In the genomic region with DNA sequence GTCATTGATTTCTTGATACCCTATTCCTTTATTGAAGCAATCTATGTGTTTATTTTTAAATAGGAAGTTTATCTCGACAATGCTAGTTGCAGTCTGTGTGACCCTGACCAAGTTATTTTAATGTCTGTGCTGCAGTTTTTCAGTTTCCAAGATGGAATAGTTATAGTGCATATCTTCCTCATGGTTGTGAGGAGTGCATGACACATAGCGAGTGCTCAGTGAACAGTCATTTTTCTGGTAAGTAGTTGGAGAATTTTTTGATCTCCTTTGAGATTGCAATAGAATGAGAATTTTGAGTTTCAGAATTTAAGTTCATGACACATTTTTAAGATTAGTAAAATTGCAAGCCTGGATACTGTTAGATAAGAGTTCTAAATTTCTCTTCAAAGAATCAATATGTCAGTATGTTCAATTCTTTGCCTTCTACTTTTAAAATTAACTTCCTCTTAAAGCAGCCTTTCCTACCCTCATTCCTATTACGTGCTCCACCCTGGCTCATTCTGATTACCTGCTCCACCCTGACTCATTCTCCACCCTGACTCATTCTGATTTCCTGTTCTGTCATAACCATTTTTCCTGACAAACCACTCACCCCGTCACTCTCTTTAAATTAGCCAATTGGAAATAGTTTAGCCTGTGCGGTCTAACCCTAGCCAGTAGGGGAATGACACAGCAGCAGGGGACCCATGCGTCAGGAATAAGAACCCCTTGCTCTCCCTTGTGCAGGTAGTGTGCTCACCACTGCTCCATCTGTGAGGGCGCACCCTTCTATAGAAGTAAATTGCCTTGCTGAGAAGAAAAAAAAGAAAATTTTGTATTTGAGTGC, we compare ENCODE assay signal across 12 cellular contexts. TPM values are rescaled to one million over a fixed set of nuclear protein-coding genes. Genes with fewer than 3 reads are reported as not detected.
DNase-seq lines count a peak whose midpoint lies in the region; ATAC-seq lines count a peak whose summit lies in the region.
"Had no signal": no experiment of that assay in that cellular context is flagged by ENCODE, and none has a peak within 500 bp of the region (broad histone marks: within the 10 kb centered on the region; RNA-seq: fewer than 3 reads in every experiment).

No MANE protein-coding gene starts in this region.

- no peak overlapping the region for H3K27ac ChIP-seq in CD4-positive, alpha-beta memory T cell (ENCODE audit: low read depth, low read length)

- peaks cover 5 to 14% (median 11%) of the 10 kb centered on the region in 4 donors for H3K4me1 Mint-ChIP-seq in CD4-positive, alpha-beta memory T cell

- no peak for DNase-seq in CD4-positive, alpha-beta memory T cell
- peak; percentile 28 for DNase-seq in HS-5 (ENCODE audit: low read depth)
- peak; percentile 34 to 53 for DNase-seq in activated T-cell treated with anti-CD3 and anti-CD28 coated beads, Interleukin-2, amount 50 U/mL, for 48 hours
- peak; percentile 52 for DNase-seq in iris pigment epithelial cell (ENCODE audit: low read depth)
- DNase-seq in foreskin melanocyte = no peak
- no peak for DNase-seq in AML-193 (lab: John Stamatoyannopoulos, UW)
- DNase-seq: Calu3, NCI-H146, OCI-M1 had no signal

- H3K36me3 Mint-ChIP-seq in CD4-positive, alpha-beta memory T cell = peaks cover 68 to 78% of the 10 kb centered on the region in 2 donors

- intact Hi-C loops in CD4-positive, alpha-beta memory T cell (cut with micrococcal nuclease) = no loop called here

- H3K4me3 Mint-ChIP-seq in CD4-positive, alpha-beta memory T cell = peak overlapping the region in 3 of 8 donors; percentile 9 to 45 (median 45)
- H3K4me3 Mint-ChIP-seq: dendritic cell treated with granulocyte-macrophage colony-stimulating factor and Interleukin-4, amounts not matched to agents 40 ng/mL and 50 ng/mL, for 4 days had no signal

- H3K27me3 Mint-ChIP-seq in CD4-positive, alpha-beta memory T cell = no peaks in the 10 kb centered on the region
- H3K27me3 Mint-ChIP-seq: dendritic cell treated with granulocyte-macrophage colony-stimulating factor and Interleukin-4, amounts not matched to agents 40 ng/mL and 50 ng/mL, for 4 days had no signal

- peak overlapping the region in 4 of 7 donors; percentile 6 to 82 (median 55) for H3K27ac Mint-ChIP-seq in CD4-positive, alpha-beta memory T cell
- H3K27ac Mint-ChIP-seq: dendritic cell treated with granulocyte-macrophage colony-stimulating factor and Interleukin-4, amounts not matched to agents 40 ng/mL and 50 ng/mL, for 4 days had no signal

- CTCF ChIA-PET in CD4-positive, alpha-beta memory T cell (lab: Charles Lee; ENCODE audit: partially characterized antibody) = no interaction called here

- H3K9me3 Mint-ChIP-seq in CD4-positive, alpha-beta memory T cell = peaks cover 4 to 76% (median 51%) of the 10 kb centered on the region in 8 donors

- H3K9me3 ChIP-seq in CD4-positive, alpha-beta memory T cell (ENCODE audit: control insufficient read depth in 1 of 2, low read length in 2 of 2) = peaks cover 0 to 19% of the 10 kb centered on the region in 2 donors

- no peaks in the 10 kb centered on the region for H3K4me1 ChIP-seq in CD4-positive, alpha-beta memory T cell (ENCODE audit: insufficient read depth, low read length)

- POLR2A ChIA-PET in CD4-positive, alpha-beta memory T cell (lab: Charles Lee; ENCODE audit: partially characterized antibody) = no interaction called here

- ATAC-seq in GM21515 (IDR thresholded peaks at IDR 0.05; ENCODE audit: unreplicated experiment) (no peak), HG03432 (IDR thresholded peaks at IDR 0.05; ENCODE audit: unreplicated experiment) (no peak)

- H3K27me3 ChIP-seq in CD4-positive, alpha-beta memory T cell (ENCODE audit: insufficient read depth, low read length) = no peaks in the 10 kb centered on the region

- no peaks in the 10 kb centered on the region for H3K36me3 ChIP-seq in CD4-positive, alpha-beta memory T cell (ENCODE audit: insufficient read depth, low read length)

- no peak overlapping the region for H3K4me3 ChIP-seq in CD4-positive, alpha-beta memory T cell (ENCODE audit: low read length in 2 of 2)

RNA-seq across cellular contexts. Expression of gene SPIN1, which starts 30.7 kb away (rescaled TPM):
- 10 to 100 TPM; 34.1 to 39.0 TPM for total RNA-seq in CD4-positive, alpha-beta memory T cell
- 10 to 100 TPM; 20.3 to 23.7 TPM for polyA plus RNA-seq in CD4-positive, alpha-beta memory T cell

Comparison
In these comparisons a context has a peak if more than half of its experiments do, and no peak if none do; other contexts are left out.
1. DNase-seq: peak in HS-5 (single experiment), activated T-cell treated with anti-CD3 and anti-CD28 coated beads, Interleukin-2, amount 50 U/mL, for 48 hours (2 of 2) and iris pigment epithelial cell (single experiment); none in CD4-positive, alpha-beta memory T cell (0 of 5), foreskin melanocyte (single experiment) and AML-193 (0 of 2).